8 cellular contexts compared by ENCODE assay signal in genomic region chr5:101894985-101895384, GRCh38.
"Had no signal": no experiment of that assay in that cellular context is flagged by ENCODE, and none has a peak within 500 bp of the region (broad histone marks: within the 10 kb centered on the region; RNA-seq: fewer than 3 reads in every experiment).

No MANE protein-coding gene starts in this region.

- H3K36me3 ChIP-seq: HAP-1 had no signal

- H3K9me3 ChIP-seq: HAP-1 had no signal

- ATAC-seq: GM23338, HCT116 had no signal

- H3K9ac ChIP-seq: KMS-11 had no signal

- FAIRE-seq: HTR-8/SVneo had no signal

- DNase-seq: H7, HFFc6, KBM-7 had no signal

- H3K4me2 ChIP-seq: GM23338, KMS-11 had no signal

- H3K4me1 ChIP-seq: HAP-1 had no signal

- H3K4me3 ChIP-seq: GM23338, HAP-1 had no signal

- H2AFZ ChIP-seq: GM23338 had no signal

- H3K27ac ChIP-seq: KMS-11 had no signal
